In genomic region chr11:18588297-18589252, GRCh38 we compare ENCODE assay signal across 8 cellular contexts. TPM values are rescaled to one million over a fixed set of nuclear protein-coding genes. Genes with fewer than 3 reads are reported as not detected.
A peak's percentile ranks its signal among the peaks of the same experiment; 100 is the strongest.
DNase-seq lines count a peak whose midpoint lies in the region; ATAC-seq and TF ChIP-seq lines count a peak whose summit lies in the region.

TSS of gene UEVLD (minus strand) at chr11:18588734. CDS start at chr11:18588654, 80 bp downstream.

- DNase-seq in AG09319 (ENCODE audit: extremely low read depth, low read depth): peak; percentile 74
- peak; percentile 92 for DNase-seq in NCI-H69 (lab: John Stamatoyannopoulos, UW)
- DNase-seq in medulla oblongata (ENCODE audit: extremely low spot score): peak; percentile 90
- DNase-seq in stimulated activated CD4-positive, alpha-beta T cell treated with anti-CD3 and anti-CD28 coated beads, TNF-alpha, amount 100 ng/mL, for 4 hours (ENCODE audit: low read depth in 3 of 3): peak; percentile 31 to 46 (median 38)

- H3K9me3 ChIP-seq in endocrine pancreas (ENCODE audit: control insufficient read depth, low read length): no peaks in the 10 kb centered on the region

- peak within 1 kb of the TSS; percentile 98 for H3K4me3 ChIP-seq in endocrine pancreas (ENCODE audit: control insufficient read depth, insufficient read depth, low read length)

- TF ChIP-seq CTCF in AG09319 (IDR thresholded peaks at IDR 0.05; ENCODE audit: low read depth, low read length): no peak

- H3K4me1 ChIP-seq in endocrine pancreas (ENCODE audit: control insufficient read depth, insufficient read depth, low read length): no peaks in the 10 kb centered on the region

- H3K36me3 ChIP-seq in endocrine pancreas (ENCODE audit: control insufficient read depth, insufficient read depth, low read length): no peaks in the 10 kb centered on the region

- CTCF ChIA-PET in activated CD8-positive, alpha-beta memory T cell treated with anti-CD3 and anti-CD28 coated beads for 36 hours (lab: Charles Lee): interaction anchor here (0.8 to 1.7 kb wide), 3 partner anchors 9 to 25 kb away, joined by 3 to 4 read pairs (median 4); no protein-coding TSS in a partner anchor

- H3K9ac ChIP-seq in endocrine pancreas (ENCODE audit: control insufficient read depth, insufficient read depth, low read length): peak within 1 kb of the TSS; percentile 96

- POLR2A ChIA-PET in activated CD8-positive, alpha-beta memory T cell treated with anti-CD3 and anti-CD28 coated beads for 36 hours (lab: Charles Lee): interaction anchor here (0.9 to 1.4 kb wide), 5 partner anchors 9 to 193 kb away, joined by 3 to 14 read pairs (median 4); partner anchors contain the start of gene SPTY2D1

- no peaks in the 10 kb centered on the region for H3K27me3 ChIP-seq in endocrine pancreas (ENCODE audit: control insufficient read depth, insufficient read depth, low read length)

- ATAC-seq in GM18907 (IDR thresholded peaks at IDR 0.05; ENCODE audit: unreplicated experiment): peak; percentile 73
- ATAC-seq in HG03159 (IDR thresholded peaks at IDR 0.05; ENCODE audit: unreplicated experiment): peak; percentile 56

RNA-seq across cellular contexts. Expression of gene UEVLD, which starts in this region (rescaled TPM):
- total RNA-seq in activated CD8-positive, alpha-beta memory T cell treated with anti-CD3 and anti-CD28 coated beads for 36 hours: 10 to 100 TPM; 17.6 to 19.3 TPM

Comparison
In these comparisons a context has a peak if more than half of its experiments do, and no peak if none do; other contexts are left out.
1. Peak in every context shown above with its lines: DNase-seq, ATAC-seq and H3K4me3 ChIP-seq.
2. DNase-seq: peak in every context shown above with its lines; median percentile 92 in NCI-H69; 90 in medulla oblongata; 74 in AG09319; 38 in stimulated activated CD4-positive, alpha-beta T cell treated with anti-CD3 and anti-CD28 coated beads, TNF-alpha, amount 100 ng/mL, for 4 hours.